7 cellular contexts compared by ENCODE assay signal in the genomic region with DNA sequence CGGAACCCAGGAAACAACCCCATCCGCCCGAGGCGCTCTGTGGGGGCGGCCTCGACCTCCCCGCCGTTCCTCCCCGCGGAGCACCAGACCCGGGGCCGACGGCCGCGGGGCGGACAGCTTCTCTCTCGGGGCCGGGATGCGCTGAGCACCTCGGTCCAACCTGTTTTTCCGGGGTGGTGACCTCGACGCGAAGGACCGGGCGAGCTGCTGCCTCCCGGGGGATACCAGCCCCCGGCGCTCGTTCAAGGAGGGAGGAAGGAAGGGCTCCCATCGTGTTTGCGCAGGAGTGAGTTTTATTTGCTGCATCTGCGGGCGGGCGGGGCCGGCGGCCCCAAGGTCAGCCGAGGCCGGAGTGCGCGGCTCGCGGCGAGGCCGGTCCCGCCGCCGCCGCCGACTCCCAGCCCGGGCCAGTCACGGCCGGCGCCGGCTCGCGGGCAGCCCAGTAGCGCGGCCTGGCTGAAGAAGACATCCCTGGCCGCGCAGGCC. TPM values are rescaled to one million over a fixed set of nuclear protein-coding genes. Genes with fewer than 3 reads are reported as not detected.
A peak's percentile ranks its signal among the peaks of the same experiment; 100 is the strongest.
DNase-seq lines count a peak whose midpoint lies in the region; ATAC-seq and TF ChIP-seq lines count a peak whose summit lies in the region.

No MANE protein-coding gene starts in this region.

- H3K27ac ChIP-seq in left ventricle myocardium inferior (replicated peaks) (peak overlapping the region; percentile 98), sigmoid colon (peak overlapping the region; percentile 95 to 99 (median 97))

- H3K27ac Mint-ChIP-seq in activated naive CD4-positive, alpha-beta T cell treated with anti-CD3 and anti-CD28 coated beads, Interleukin-2, amount 50 U/mL, for 72 hours = peak overlapping the region; percentile 99

- ATAC-seq in GM18861 (IDR thresholded peaks at IDR 0.05; ENCODE audit: unreplicated experiment) (peak; percentile 22), HG02852 (IDR thresholded peaks at IDR 0.05; ENCODE audit: unreplicated experiment) (peak; percentile 58)
- peak; percentile 52 to 56 for ATAC-seq in activated naive CD4-positive, alpha-beta T cell treated with anti-CD3 and anti-CD28 coated beads, Interleukin-2, amount 50 U/mL, for 72 hours

- H3K36me3 ChIP-seq in left ventricle myocardium inferior = peaks cover 33% of the 10 kb centered on the region
- H3K36me3 ChIP-seq in sigmoid colon = peaks cover 0 to 26% (median 6%) of the 10 kb centered on the region in 4 donors

- 0% methylated on average over 61 of the region's 61 CpGs for WGBS in sigmoid colon, 2 donors

- DNase-seq in RPMI7951 (ENCODE audit: low read depth) (peak; percentile 33), left ventricle myocardium inferior (peak; percentile 28), sigmoid colon (peak; percentile 65), iPS-NIHi7 (ENCODE audit: extremely low spot score) (no peak)
- peak; percentile 60 to 61 for DNase-seq in activated naive CD4-positive, alpha-beta T cell treated with anti-CD3 and anti-CD28 coated beads, Interleukin-2, amount 50 U/mL, for 72 hours (ENCODE audit: low spot score in 2 of 2)

- H3K4me3 ChIP-seq in left ventricle myocardium inferior (peak overlapping the region; percentile 87), sigmoid colon (peak overlapping the region; percentile 80 to 95 (median 90))

- H3K4me1 ChIP-seq in left ventricle myocardium inferior (peaks cover 64% of the 10 kb centered on the region), sigmoid colon (peaks cover 0 to 40% (median 32%) of the 10 kb centered on the region in 4 donors)

- TF ChIP-seq EP300 in sigmoid colon (IDR thresholded peaks at IDR 0.05) = no peak

- H3K9me3 Mint-ChIP-seq in activated naive CD4-positive, alpha-beta T cell treated with anti-CD3 and anti-CD28 coated beads, Interleukin-2, amount 50 U/mL, for 72 hours = no peaks in the 10 kb centered on the region

- no peak for TF ChIP-seq POLR2A in sigmoid colon (IDR thresholded peaks at IDR 0.05)

- H3K36me3 Mint-ChIP-seq in activated naive CD4-positive, alpha-beta T cell treated with anti-CD3 and anti-CD28 coated beads, Interleukin-2, amount 50 U/mL, for 72 hours = peaks cover 20 to 41% of the 10 kb centered on the region in 2 donors

- intact Hi-C loops in left ventricle myocardium inferior (cut with micrococcal nuclease) = no loop called here
- intact Hi-C loops in sigmoid colon (cut with DNase I) = loop anchor here (2.0 kb wide), 3 partner anchors 64 to 284 kb away; a partner anchor contains a TSS

- no peak for TF ChIP-seq CTCF in left ventricle myocardium inferior (IDR thresholded peaks at IDR 0.05; ENCODE audit: borderline replicate concordance)
- no peak for TF ChIP-seq CTCF in sigmoid colon (IDR thresholded peaks at IDR 0.05)

- H3K9me3 ChIP-seq in left ventricle myocardium inferior (replicated peaks) = no peaks in the 10 kb centered on the region
- no peaks in the 10 kb centered on the region for H3K9me3 ChIP-seq in sigmoid colon

- H3K27me3 ChIP-seq in left ventricle myocardium inferior (ENCODE audit: low read depth) (no peaks in the 10 kb centered on the region), sigmoid colon (no peaks in the 10 kb centered on the region)

RNA-seq across cellular contexts. Expression of a gene that starts 0.5 kb away (rescaled TPM):
- total RNA-seq in RPMI7951 (2014; rRNA removed; shearing (Covaris generic)) = 66.7 and 70.0 TPM in 2 replicates
- total RNA-seq in activated naive CD4-positive, alpha-beta T cell treated with anti-CD3 and anti-CD28 coated beads, Interleukin-2, amount 50 U/mL, for 72 hours = 10 to 100 TPM; 55.4 to 61.4 TPM
- 90.8 TPM for total RNA-seq in left ventricle myocardium inferior
- total RNA-seq in sigmoid colon = 10 to 100 TPM; 59.0 to 68.7 (median 60.7) TPM
- 10 to 100 TPM; 33.6 to 55.7 (median 37.7) TPM for polyA plus RNA-seq in sigmoid colon
